In the genomic region with DNA sequence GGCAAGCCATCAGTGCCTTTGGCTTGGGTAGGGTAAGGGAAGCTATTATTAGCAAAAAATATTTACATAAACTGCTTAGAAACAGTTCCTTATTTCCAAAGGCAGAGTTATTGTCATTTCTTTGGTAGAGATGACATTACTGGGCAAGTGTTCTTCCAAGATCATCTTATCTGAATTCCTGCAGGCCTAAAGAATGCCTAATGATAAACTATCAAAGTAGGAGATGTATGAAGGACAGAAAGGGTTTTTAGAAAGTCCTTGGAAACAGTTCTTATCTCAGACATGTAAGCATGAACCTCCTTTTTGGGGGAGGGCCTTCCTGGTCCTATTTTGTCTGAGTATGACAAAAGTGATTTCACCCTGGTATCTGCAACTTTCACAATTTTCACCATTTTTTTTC, we compare ENCODE assay signal across 1 cellular context.
TF ChIP-seq lines count a peak whose summit lies in the region.

No MANE protein-coding gene starts in this region.

TF ChIP-seq in K562, 482 proteins besides CTCF, POLR2A, EP300 and RAD21 (continued from another document and continues in another):
- TF ChIP-seq ATF2 (CRISPR knock-in tag; IDR thresholded peaks at IDR 0.05) (no peak), ZFP91 (CRISPR knock-in tag; IDR thresholded peaks at IDR 0.05) (no peak), TAF7 (tag; IDR thresholded peaks at IDR 0.05) (no peak), COPS2 (conservative IDR thresholded peaks at IDR 0.05) (no peak), ZBTB26 (CRISPR knock-in tag; IDR thresholded peaks at IDR 0.05) (no peak), NEUROD1 (IDR thresholded peaks at IDR 0.05; ENCODE audit: borderline replicate concordance, low read depth, low read length, partially characterized antibody) (no peak), KLF10 (CRISPR knock-in tag; IDR thresholded peaks at IDR 0.05) (no peak), MYBL2 (IDR thresholded peaks at IDR 0.05; ENCODE audit: low read depth) (no peak), MYBL2 (CRISPR knock-in tag; IDR thresholded peaks at IDR 0.05; ENCODE audit: borderline replicate concordance) (no peak), ZNF77 (CRISPR knock-in tag; IDR thresholded peaks at IDR 0.05) (no peak), TSHZ1 (CRISPR knock-in tag; IDR thresholded peaks at IDR 0.05) (no peak), CLOCK (CRISPR knock-in tag; IDR thresholded peaks at IDR 0.05; ENCODE audit: borderline replicate concordance) (no peak), POLR2AphosphoS2 (IDR thresholded peaks at IDR 0.05; ENCODE audit: low read length) (no peak), RBM17 (IDR thresholded peaks at IDR 0.05; ENCODE audit: borderline replicate concordance, low read depth, low read length) (no peak), ZNF583 (CRISPR knock-in tag; IDR thresholded peaks at IDR 0.05) (no peak), RBM22 (IDR thresholded peaks at IDR 0.05; ENCODE audit: low read depth, low read length, poor library complexity, severe bottlenecking) (no peak), E2F8 (IDR thresholded peaks at IDR 0.05; ENCODE audit: low read depth, partially characterized antibody) (no peak), HMG20B (CRISPR knock-in tag; IDR thresholded peaks at IDR 0.05) (no peak), ARNT (IDR thresholded peaks at IDR 0.05) (peak in 1 of 2 experiments; percentile 61; a peak in 1 of 4 replicates), HDAC8 (tag; IDR thresholded peaks at IDR 0.05) (no peak), SREBF1 (IDR thresholded peaks at IDR 0.05; ENCODE audit: borderline replicate concordance, low read depth, low read length) (no peak)
- TF ChIP-seq, protein P1, sequence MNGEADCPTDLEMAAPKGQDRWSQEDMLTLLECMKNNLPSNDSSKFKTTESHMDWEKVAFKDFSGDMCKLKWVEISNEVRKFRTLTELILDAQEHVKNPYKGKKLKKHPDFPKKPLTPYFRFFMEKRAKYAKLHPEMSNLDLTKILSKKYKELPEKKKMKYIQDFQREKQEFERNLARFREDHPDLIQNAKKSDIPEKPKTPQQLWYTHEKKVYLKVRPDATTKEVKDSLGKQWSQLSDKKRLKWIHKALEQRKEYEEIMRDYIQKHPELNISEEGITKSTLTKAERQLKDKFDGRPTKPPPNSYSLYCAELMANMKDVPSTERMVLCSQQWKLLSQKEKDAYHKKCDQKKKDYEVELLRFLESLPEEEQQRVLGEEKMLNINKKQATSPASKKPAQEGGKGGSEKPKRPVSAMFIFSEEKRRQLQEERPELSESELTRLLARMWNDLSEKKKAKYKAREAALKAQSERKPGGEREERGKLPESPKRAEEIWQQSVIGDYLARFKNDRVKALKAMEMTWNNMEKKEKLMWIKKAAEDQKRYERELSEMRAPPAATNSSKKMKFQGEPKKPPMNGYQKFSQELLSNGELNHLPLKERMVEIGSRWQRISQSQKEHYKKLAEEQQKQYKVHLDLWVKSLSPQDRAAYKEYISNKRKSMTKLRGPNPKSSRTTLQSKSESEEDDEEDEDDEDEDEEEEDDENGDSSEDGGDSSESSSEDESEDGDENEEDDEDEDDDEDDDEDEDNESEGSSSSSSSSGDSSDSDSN (IDR thresholded peaks at IDR 0.05; ENCODE audit: borderline replicate concordance in 1 of 2, low read depth in 2 of 2, low read length in 2 of 2), result no peak
- TF ChIP-seq, protein P2, sequence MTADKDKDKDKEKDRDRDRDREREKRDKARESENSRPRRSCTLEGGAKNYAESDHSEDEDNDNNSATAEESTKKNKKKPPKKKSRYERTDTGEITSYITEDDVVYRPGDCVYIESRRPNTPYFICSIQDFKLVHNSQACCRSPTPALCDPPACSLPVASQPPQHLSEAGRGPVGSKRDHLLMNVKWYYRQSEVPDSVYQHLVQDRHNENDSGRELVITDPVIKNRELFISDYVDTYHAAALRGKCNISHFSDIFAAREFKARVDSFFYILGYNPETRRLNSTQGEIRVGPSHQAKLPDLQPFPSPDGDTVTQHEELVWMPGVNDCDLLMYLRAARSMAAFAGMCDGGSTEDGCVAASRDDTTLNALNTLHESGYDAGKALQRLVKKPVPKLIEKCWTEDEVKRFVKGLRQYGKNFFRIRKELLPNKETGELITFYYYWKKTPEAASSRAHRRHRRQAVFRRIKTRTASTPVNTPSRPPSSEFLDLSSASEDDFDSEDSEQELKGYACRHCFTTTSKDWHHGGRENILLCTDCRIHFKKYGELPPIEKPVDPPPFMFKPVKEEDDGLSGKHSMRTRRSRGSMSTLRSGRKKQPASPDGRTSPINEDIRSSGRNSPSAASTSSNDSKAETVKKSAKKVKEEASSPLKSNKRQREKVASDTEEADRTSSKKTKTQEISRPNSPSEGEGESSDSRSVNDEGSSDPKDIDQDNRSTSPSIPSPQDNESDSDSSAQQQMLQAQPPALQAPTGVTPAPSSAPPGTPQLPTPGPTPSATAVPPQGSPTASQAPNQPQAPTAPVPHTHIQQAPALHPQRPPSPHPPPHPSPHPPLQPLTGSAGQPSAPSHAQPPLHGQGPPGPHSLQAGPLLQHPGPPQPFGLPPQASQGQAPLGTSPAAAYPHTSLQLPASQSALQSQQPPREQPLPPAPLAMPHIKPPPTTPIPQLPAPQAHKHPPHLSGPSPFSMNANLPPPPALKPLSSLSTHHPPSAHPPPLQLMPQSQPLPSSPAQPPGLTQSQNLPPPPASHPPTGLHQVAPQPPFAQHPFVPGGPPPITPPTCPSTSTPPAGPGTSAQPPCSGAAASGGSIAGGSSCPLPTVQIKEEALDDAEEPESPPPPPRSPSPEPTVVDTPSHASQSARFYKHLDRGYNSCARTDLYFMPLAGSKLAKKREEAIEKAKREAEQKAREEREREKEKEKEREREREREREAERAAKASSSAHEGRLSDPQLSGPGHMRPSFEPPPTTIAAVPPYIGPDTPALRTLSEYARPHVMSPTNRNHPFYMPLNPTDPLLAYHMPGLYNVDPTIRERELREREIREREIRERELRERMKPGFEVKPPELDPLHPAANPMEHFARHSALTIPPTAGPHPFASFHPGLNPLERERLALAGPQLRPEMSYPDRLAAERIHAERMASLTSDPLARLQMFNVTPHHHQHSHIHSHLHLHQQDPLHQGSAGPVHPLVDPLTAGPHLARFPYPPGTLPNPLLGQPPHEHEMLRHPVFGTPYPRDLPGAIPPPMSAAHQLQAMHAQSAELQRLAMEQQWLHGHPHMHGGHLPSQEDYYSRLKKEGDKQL (CRISPR knock-in tag; IDR thresholded peaks at IDR 0.05; ENCODE audit: borderline replicate concordance), result no peak
- TF ChIP-seq, protein P3, sequence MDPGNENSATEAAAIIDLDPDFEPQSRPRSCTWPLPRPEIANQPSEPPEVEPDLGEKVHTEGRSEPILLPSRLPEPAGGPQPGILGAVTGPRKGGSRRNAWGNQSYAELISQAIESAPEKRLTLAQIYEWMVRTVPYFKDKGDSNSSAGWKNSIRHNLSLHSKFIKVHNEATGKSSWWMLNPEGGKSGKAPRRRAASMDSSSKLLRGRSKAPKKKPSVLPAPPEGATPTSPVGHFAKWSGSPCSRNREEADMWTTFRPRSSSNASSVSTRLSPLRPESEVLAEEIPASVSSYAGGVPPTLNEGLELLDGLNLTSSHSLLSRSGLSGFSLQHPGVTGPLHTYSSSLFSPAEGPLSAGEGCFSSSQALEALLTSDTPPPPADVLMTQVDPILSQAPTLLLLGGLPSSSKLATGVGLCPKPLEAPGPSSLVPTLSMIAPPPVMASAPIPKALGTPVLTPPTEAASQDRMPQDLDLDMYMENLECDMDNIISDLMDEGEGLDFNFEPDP (CRISPR knock-in tag; IDR thresholded peaks at IDR 0.05), result no peak
